Comparison of ENCODE assay signal across 9 cellular contexts in the genomic region with DNA sequence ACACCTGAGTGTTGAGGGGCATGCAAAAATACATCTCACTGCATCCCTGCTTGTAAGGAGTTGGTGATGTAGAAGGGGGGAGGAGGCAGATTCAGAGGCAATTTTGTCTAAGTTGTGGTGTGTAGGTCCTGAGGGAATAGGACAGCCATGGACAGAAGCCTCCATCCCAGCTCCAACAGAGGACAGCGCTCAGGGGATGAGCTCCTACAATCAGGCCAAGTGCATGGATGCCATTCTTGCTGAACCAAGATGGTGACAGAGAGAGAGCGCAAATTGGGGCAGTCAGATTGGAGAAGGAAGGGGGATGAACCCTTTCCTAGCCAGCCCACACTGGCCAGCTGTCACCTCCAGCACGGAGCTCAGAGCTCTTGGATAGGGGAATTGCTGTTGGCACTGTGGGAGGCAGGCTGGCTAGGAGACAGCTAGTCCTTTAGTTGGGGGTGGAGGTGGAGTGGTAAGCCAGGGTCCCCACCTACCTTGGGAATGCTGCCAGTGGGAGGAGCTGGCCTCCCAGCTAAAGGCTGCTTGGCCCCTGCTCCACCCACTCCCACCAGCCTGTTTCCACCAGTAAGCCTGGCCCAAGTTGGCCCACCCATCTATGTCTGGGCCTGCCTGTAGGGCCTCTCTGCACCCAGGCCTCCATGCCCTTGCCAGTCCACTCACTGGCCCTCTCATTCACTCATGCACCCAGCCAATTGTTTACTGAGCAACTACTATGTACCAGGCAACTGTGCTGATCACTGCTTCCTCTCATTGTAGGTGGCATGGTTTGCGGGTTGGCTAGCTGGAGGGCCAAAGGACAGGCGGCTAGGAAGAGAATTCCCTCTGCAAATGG. TPM values are rescaled to one million over a fixed set of nuclear protein-coding genes. Genes with fewer than 3 reads are reported as not detected.
DNase-seq lines count a peak whose midpoint lies in the region; ATAC-seq and TF ChIP-seq lines count a peak whose summit lies in the region.
"Had no signal": no experiment of that assay in that cellular context is flagged by ENCODE, and none has a peak within 500 bp of the region (broad histone marks: within the 10 kb centered on the region; RNA-seq: fewer than 3 reads in every experiment).

No MANE protein-coding gene starts in this region.

- H3K9me3 ChIP-seq in PC-3 (ENCODE audit: low read length): no peaks in the 10 kb centered on the region
- H3K9me3 ChIP-seq in esophagus squamous epithelium: no peaks in the 10 kb centered on the region
- no peaks in the 10 kb centered on the region for H3K9me3 ChIP-seq in spleen
- no peaks in the 10 kb centered on the region for H3K9me3 ChIP-seq in upper lobe of right lung
- H3K9me3 ChIP-seq: uterus had no signal

- peaks cover 9% of the 10 kb centered on the region for H3F3A ChIP-seq in PC-3 (ENCODE audit: low read length, unreplicated experiment)

- ATAC-seq in PC-3 (no peak), upper lobe of right lung (no peak), HG02884 (IDR thresholded peaks at IDR 0.05; ENCODE audit: unreplicated experiment) (no peak)

- peak overlapping the region; percentile 95 for H3K27ac ChIP-seq in PC-3 (ENCODE audit: low read length)
- peak overlapping the region; percentile 80 to 98 (median 96) for H3K27ac ChIP-seq in esophagus squamous epithelium
- H3K27ac ChIP-seq in spleen: no peak overlapping the region
- H3K27ac ChIP-seq in upper lobe of right lung: no peak overlapping the region
- H3K27ac ChIP-seq: brain microvascular endothelial cell, uterus had no signal

- TF ChIP-seq POLR2A in esophagus squamous epithelium (IDR thresholded peaks at IDR 0.05): no peak
- TF ChIP-seq POLR2A in spleen (IDR thresholded peaks at IDR 0.05): no peak

- H3K4me3 ChIP-seq in PC-3 (ENCODE audit: low read length) (no peak overlapping the region), esophagus squamous epithelium (no peak overlapping the region), spleen (no peak overlapping the region), upper lobe of right lung (no peak overlapping the region)
- H3K4me3 ChIP-seq: uterus had no signal

- WGBS in esophagus squamous epithelium, 2 donors: 73 to 87% methylated on average over 3 of the region's 5 CpGs
- 90 to 98% (median 96%) methylated on average over 5 of the region's 5 CpGs for WGBS in spleen, 5 donors

- H2AFZ ChIP-seq in PC-3 (ENCODE audit: low read length): no peak overlapping the region

- H3K4me1 ChIP-seq in PC-3 (ENCODE audit: insufficient read depth, low read length): peaks cover 38% of the 10 kb centered on the region
- H3K4me1 ChIP-seq in esophagus squamous epithelium: peaks cover 29 to 50% (median 34%) of the 10 kb centered on the region in 3 donors
- H3K4me1 ChIP-seq in spleen: peaks cover 21 to 40% (median 34%) of the 10 kb centered on the region in 6 donors
- peaks cover 33% of the 10 kb centered on the region for H3K4me1 ChIP-seq in upper lobe of right lung

- H3K27me3 ChIP-seq in PC-3 (ENCODE audit: low read length) (no peaks in the 10 kb centered on the region), esophagus squamous epithelium (no peaks in the 10 kb centered on the region), spleen (replicated peaks in 1 of 7) (no peaks in the 10 kb centered on the region), upper lobe of right lung (no peaks in the 10 kb centered on the region)
- H3K27me3 ChIP-seq: uterus had no signal

- POLR2A ChIA-PET in PC-3 (lab: Charles Lee; ENCODE audit: unreplicated experiment): interaction anchor here (0.6 kb wide), 2 partner anchors 17 to 162 kb away, joined by 6 to 7 read pairs; no protein-coding TSS in a partner anchor

- CTCF ChIA-PET in PC-3 (lab: Charles Lee): interaction anchor here (0.7 to 1.0 kb wide), 2 partner anchors 14 to 260 kb away, joined by 3 to 5 read pairs; no protein-coding TSS in a partner anchor

- peaks cover 24% of the 10 kb centered on the region for H3K79me2 ChIP-seq in PC-3 (ENCODE audit: low read length)

- no peaks in the 10 kb centered on the region for H3K9me2 ChIP-seq in PC-3 (replicated peaks; ENCODE audit: low read length)

- no TSS peak for BruUV-seq in PC-3 (replicated peaks; lab: Mats Ljungman, UMichigan)

- peak overlapping the region; percentile 73 for H3K9ac ChIP-seq in PC-3 (ENCODE audit: low read length)

- DNase-seq in Daoy (ENCODE audit: low read depth): peak; percentile 15
- DNase-seq in PC-3: no peak
- DNase-seq in esophagus squamous epithelium (lab: John Stamatoyannopoulos, UW): no peak
- DNase-seq in spleen: peak; percentile 73
- no peak for DNase-seq in upper lobe of right lung
- no peak for DNase-seq in NCI-H524 treated with DMSO at 0.1 percent for 48 hours (lab: John Stamatoyannopoulos, UW)
- DNase-seq: brain microvascular endothelial cell had no signal

- H3K4me2 ChIP-seq in PC-3 (ENCODE audit: low read length): peak overlapping the region; percentile 73

- no peaks in the 10 kb centered on the region for H3K36me3 ChIP-seq in PC-3 (ENCODE audit: low read depth, low read length)
- H3K36me3 ChIP-seq in esophagus squamous epithelium: no peaks in the 10 kb centered on the region
- no peaks in the 10 kb centered on the region for H3K36me3 ChIP-seq in spleen
- H3K36me3 ChIP-seq in upper lobe of right lung: no peaks in the 10 kb centered on the region
- H3K36me3 ChIP-seq: brain microvascular endothelial cell, uterus had no signal

- no peak for TF ChIP-seq CTCF in PC-3 (conservative IDR thresholded peaks at IDR 0.05; ENCODE audit: low read depth, low read length)
- no peak for TF ChIP-seq CTCF in esophagus squamous epithelium (IDR thresholded peaks at IDR 0.05)
- no peak for TF ChIP-seq CTCF in spleen (IDR thresholded peaks at IDR 0.05 in 8 of 11, conservative IDR thresholded peaks at IDR 0.05 in 3 of 11)
- no peak for TF ChIP-seq CTCF in upper lobe of right lung (IDR thresholded peaks at IDR 0.05)

- intact Hi-C loops in PC-3 (cut with micrococcal nuclease): loop anchor here (1.0 kb wide), 1 partner anchor 29 kb away; a partner anchor contains a TSS
- intact Hi-C loops in esophagus squamous epithelium (cut with DNase I): no loop called here
- intact Hi-C loops in spleen (cut with DNase I; ENCODE audit: low total_unique reads): no loop called here
- intact Hi-C loops in upper lobe of right lung (cut with DNase I): no loop called here

- no peaks in the 10 kb centered on the region for H4K20me1 ChIP-seq in PC-3 (ENCODE audit: low read length)

RNA-seq across cellular contexts. Expression of a gene that starts 2.5 kb away (rescaled TPM):
- 1.7 and 3.3 TPM in 2 replicates for total RNA-seq in Daoy (2014; rRNA removed; shearing (Covaris generic))
- total RNA-seq in PC-3 (2014; rRNA removed): 8.6 and 13.0 TPM in 2 replicates
- total RNA-seq in esophagus squamous epithelium: 10 to 100 TPM in 2 of 4 donors, 1 to 10 TPM in 2; 6.2 to 28.0 (median 12.0) TPM
- total RNA-seq in spleen: 10 to 100 TPM in 6 of 7 donors, 1 to 10 TPM in 1; 9.7 to 16.2 (median 14.8) TPM
- polyA plus RNA-seq in spleen: 1 to 10 TPM; 2.0 to 3.7 (median 2.6) TPM
- 22.7 TPM for total RNA-seq in upper lobe of right lung

RNA-seq across cellular contexts. Expression of a gene that starts 29.4 kb away (rescaled TPM):
- total RNA-seq in Daoy (2014; rRNA removed; shearing (Covaris generic)): 4.1 and 7.0 TPM in 2 replicates
- total RNA-seq in PC-3 (2014; rRNA removed) (8.2 and 12.0 TPM in 2 replicates), esophagus squamous epithelium (10 to 100 TPM in 1 of 4 donors, 1 to 10 TPM in 3; 5.4 to 13.5 (median 9.8) TPM), spleen (10 to 100 TPM in 4 of 7 donors, 1 to 10 TPM in 3; 7.8 to 19.2 (median 10.8) TPM), upper lobe of right lung (20.8 TPM)
- polyA plus RNA-seq in spleen: 1 to 10 TPM; 2.6 to 3.7 (median 3.2) TPM

RNA-seq across cellular contexts. Expression of a gene that starts 51.1 kb away (rescaled TPM):
- total RNA-seq in Daoy (2014; rRNA removed; shearing (Covaris generic)): 9.8 and 13.1 TPM in 2 replicates
- total RNA-seq in PC-3 (2014; rRNA removed) (9.8 and 19.6 TPM in 2 replicates), esophagus squamous epithelium (1 to 10 TPM; 3.1 to 5.1 (median 4.2) TPM), spleen (10 to 100 TPM in 3 of 7 donors, 1 to 10 TPM in 4; 3.9 to 22.7 (median 8.1) TPM), upper lobe of right lung (7.3 TPM)
- polyA plus RNA-seq in spleen: 10 to 100 TPM in 1 of 3 donors, 1 to 10 TPM in 2; 6.2 to 14.2 (median 8.6) TPM

Comparison
In these comparisons a context has a peak if more than half of its experiments do, and no peak if none do; other contexts are left out.
1. DNase-seq: peak in Daoy (single experiment) and spleen (single experiment); none in PC-3 (single experiment), esophagus squamous epithelium (single experiment), upper lobe of right lung (single experiment) and NCI-H524 treated with DMSO at 0.1 percent for 48 hours (single experiment).
2. H3K27ac ChIP-seq: peak in PC-3 (single experiment) and esophagus squamous epithelium (4 of 4); none in spleen (0 of 8) and upper lobe of right lung (single experiment).